14 cellular contexts compared by ENCODE assay signal in genomic region chr22:44574057-44574456, GRCh38.
A peak's percentile ranks its signal among the peaks of the same experiment; 100 is the strongest.
DNase-seq lines count a peak whose midpoint lies in the region; ATAC-seq, FAIRE-seq and TF ChIP-seq lines count a peak whose summit lies in the region.
"Had no signal": no experiment of that assay in that cellular context is flagged by ENCODE, and none has a peak within 500 bp of the region (broad histone marks: within the 10 kb centered on the region; RNA-seq: fewer than 3 reads in every experiment).

No MANE protein-coding gene starts in this region.

- no peaks in the 10 kb centered on the region for H3K36me3 ChIP-seq in thoracic aorta
- H3K36me3 ChIP-seq: cardiac muscle cell had no signal

- H3K4me1 ChIP-seq in thoracic aorta (ENCODE audit: control insufficient read depth in 1 of 2, low read depth in 2 of 2): peaks cover 2 to 11% of the 10 kb centered on the region in 2 donors
- H3K4me1 ChIP-seq: parathyroid adenoma had no signal

- no peaks in the 10 kb centered on the region for H3K4me1 Mint-ChIP-seq in activated T-cell treated with anti-CD3 and anti-CD28 coated beads, Interleukin-2, amount 50 U/mL, for 4 hours (ENCODE audit: low read depth)

- no peak overlapping the region for H3K27ac ChIP-seq in thoracic aorta
- H3K27ac ChIP-seq: parathyroid adenoma had no signal

- H3K27me3 ChIP-seq in thoracic aorta (replicated peaks; ENCODE audit: insufficient read depth): no peaks in the 10 kb centered on the region
- H3K27me3 ChIP-seq: cardiac muscle cell had no signal

- TF ChIP-seq POLR2A in GM12891 (IDR thresholded peaks at IDR 0.05; ENCODE audit: low read depth, low read length): no peak

- H3K4me3 ChIP-seq in thoracic aorta: no peak overlapping the region
- H3K4me3 ChIP-seq: cardiac muscle cell, GM12878 had no signal

- FAIRE-seq in GM12891 (lab: Jason Lieb, UNC): no peak
- FAIRE-seq: GM12878 had no signal

- H3K36me3 Mint-ChIP-seq in activated T-cell treated with anti-CD3 and anti-CD28 coated beads, Interleukin-2, amount 50 U/mL, for 4 hours (ENCODE audit: insufficient read depth): no peaks in the 10 kb centered on the region

- H3K4me3 Mint-ChIP-seq in activated T-cell treated with anti-CD3 and anti-CD28 coated beads, Interleukin-2, amount 50 U/mL, for 4 hours: no peak overlapping the region
- H3K4me3 Mint-ChIP-seq: H9 had no signal

- no peaks in the 10 kb centered on the region for H3K9me3 ChIP-seq in thoracic aorta

- peaks cover 10% of the 10 kb centered on the region for H3K27me3 Mint-ChIP-seq in activated T-cell treated with anti-CD3 and anti-CD28 coated beads, Interleukin-2, amount 50 U/mL, for 4 hours (ENCODE audit: low read depth)

- no peaks in the 10 kb centered on the region for H3K9me3 Mint-ChIP-seq in activated T-cell treated with anti-CD3 and anti-CD28 coated beads, Interleukin-2, amount 50 U/mL, for 4 hours

- no peak for ATAC-seq in activated T-cell treated with anti-CD3 and anti-CD28 coated beads, Interleukin-2, amount 50 U/mL, for 4 hours
- ATAC-seq in thoracic aorta (ENCODE audit: insufficient number of reproducible peaks, low FRiP score, low read depth) (peak; percentile 85), HG02885 (IDR thresholded peaks at IDR 0.05; ENCODE audit: poor library complexity, unreplicated experiment) (no peak)
- ATAC-seq: GM12878 had no signal

- no peak for TF ChIP-seq CTCF in thoracic aorta (IDR thresholded peaks at IDR 0.05)

- DNase-seq in activated T-cell treated with anti-CD3 and anti-CD28 coated beads, Interleukin-2, amount 50 U/mL, for 1 hour: peak; percentile 10
- no peak for DNase-seq in activated T-cell treated with anti-CD3 and anti-CD28 coated beads, Interleukin-2, amount 50 U/mL, for 4 hours
- peak; percentile 9 for DNase-seq in SW480 (ENCODE audit: low spot score)
- peak; percentile 38 for DNase-seq in foreskin melanocyte
- DNase-seq in thoracic aorta (ENCODE audit: low spot score): peak; percentile 21
- DNase-seq in NOMO-1 treated with DMSO at 0.1 percent for 48 hours (lab: John Stamatoyannopoulos, UW; ENCODE audit: unreplicated experiment): no peak
- DNase-seq in GM12891 (ENCODE audit: insufficient read length, low spot score): no peak
- DNase-seq: H9; NCI-H82; stimulated activated CD8-positive, alpha-beta memory T cell treated with anti-CD3 and anti-CD28 coated beads, Interleukin-4, amount 100 ng/mL, for 48 hours had no signal

TF ChIP-seq in GM12891, 5 proteins besides CTCF, POLR2A, EP300 and RAD21:
- TF ChIP-seq POLR2AphosphoS5 (IDR thresholded peaks at IDR 0.05; ENCODE audit: low read depth, low read length) (no peak), SPI1 (IDR thresholded peaks at IDR 0.05; ENCODE audit: low read depth, low read length) (no peak), PAX5 (IDR thresholded peaks at IDR 0.05; ENCODE audit: insufficient read depth, low read length, severe bottlenecking) (no peak)
TF ChIP-seq in GM12891: peak in this region for 0.

Comparison
In these comparisons a context has a peak if more than half of its experiments do, and no peak if none do; other contexts are left out.
1. DNase-seq: peak in activated T-cell treated with anti-CD3 and anti-CD28 coated beads, Interleukin-2, amount 50 U/mL, for 1 hour (single experiment), SW480 (single experiment), foreskin melanocyte (single experiment) and thoracic aorta (single experiment); none in activated T-cell treated with anti-CD3 and anti-CD28 coated beads, Interleukin-2, amount 50 U/mL, for 4 hours (single experiment), NOMO-1 treated with DMSO at 0.1 percent for 48 hours (single experiment) and GM12891 (single experiment).